ENCODE assay signal across 23 cellular contexts in the genomic region with DNA sequence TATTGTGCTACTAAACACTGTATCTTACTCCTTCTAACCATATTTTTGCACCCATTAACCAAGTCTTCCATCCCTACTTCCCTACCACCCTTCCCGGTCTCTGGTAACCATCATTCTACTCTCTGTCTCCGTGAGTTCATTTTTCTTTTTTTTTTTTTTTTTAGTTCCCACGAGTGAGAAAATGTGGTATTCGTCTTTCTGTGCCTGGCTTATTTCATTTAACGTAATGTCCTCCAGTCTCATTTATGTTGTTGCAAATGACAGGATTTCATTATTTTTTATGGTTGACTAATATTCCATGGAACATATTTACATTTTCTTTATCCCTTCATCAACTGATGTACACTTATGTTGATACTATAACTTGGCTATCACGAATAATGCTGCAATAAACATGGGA. TPM values are rescaled to one million over a fixed set of nuclear protein-coding genes. Genes with fewer than 3 reads are reported as not detected.
DNase-seq lines count a peak whose midpoint lies in the region; ATAC-seq and TF ChIP-seq lines count a peak whose summit lies in the region.
"Had no signal": no experiment of that assay in that cellular context is flagged by ENCODE, and none has a peak within 500 bp of the region (broad histone marks: within the 10 kb centered on the region; RNA-seq: fewer than 3 reads in every experiment).

No MANE protein-coding gene starts in this region.

- DNase-seq in sigmoid colon, result no peak
- DNase-seq in omental fat pad (ENCODE audit: low spot score), result no peak
- no peak for DNase-seq in A172 (ENCODE audit: low spot score)
- DNase-seq: ACHN; BE2C; C1 segment of cervical spinal cord; CD4-positive, alpha-beta memory T cell; CD4-positive, CD25-positive, alpha-beta regulatory T cell; CD8-positive, alpha-beta memory T cell; COR-L47; DMS 273 treated with DMSO at 0.1 percent for 48 hours; DMS153; DMS53; DMS79; DND-41; EL; GDM1 had no signal

- H3K4me1 ChIP-seq in HEK293 (ENCODE audit: control insufficient read depth, insufficient read depth, low read length) (no peaks in the 10 kb centered on the region), sigmoid colon (peaks cover 0 to 65% (median 18%) of the 10 kb centered on the region in 4 donors)
- H3K4me1 ChIP-seq: BE2C, BLaER1 had no signal

- CTCF ChIA-PET in HEK293 (lab: Yijun Ruan, JAX), result no interaction called here

- TF ChIP-seq POLR2A in sigmoid colon (IDR thresholded peaks at IDR 0.05), result no peak

- no peak for TF ChIP-seq EP300 in sigmoid colon (IDR thresholded peaks at IDR 0.05)

- H3K27ac ChIP-seq in HEK293 (ENCODE audit: extremely low read depth, low read depth, low read length) (no peak overlapping the region), VCaP (peak overlapping the region; percentile 55), sigmoid colon (peak overlapping the region in 3 of 4 donors; percentile 8 to 51 (median 37))
- H3K27ac ChIP-seq: 22Rv1, BLaER1 had no signal

- no peaks in the 10 kb centered on the region for H3K27me3 ChIP-seq in sigmoid colon
- H3K27me3 ChIP-seq: BE2C, BLaER1 had no signal

- H3K36me3 ChIP-seq in HEK293 (ENCODE audit: control insufficient read depth in 2 of 2, insufficient read depth in 1 of 2, low read length in 2 of 2) (peaks cover 3 to 4% of the 10 kb centered on the region in 2 experiments; a peak in 2 of 3 replicates), sigmoid colon (no peaks in the 10 kb centered on the region)
- H3K36me3 ChIP-seq: BE2C, BLaER1 had no signal

- ATAC-seq in omental fat pad (ENCODE audit: low FRiP score), result no peak
- ATAC-seq: GM12878 had no signal

- WGBS in sigmoid colon, 2 donors, result 92 to 94% methylated on average over 6 of the region's 6 CpGs

- no peaks in the 10 kb centered on the region for H3K9me3 ChIP-seq in HEK293 (ENCODE audit: control insufficient read depth, insufficient read depth, low read depth, low read length)
- H3K9me3 ChIP-seq in sigmoid colon, result no peaks in the 10 kb centered on the region
- H3K9me3 ChIP-seq: BE2C, BLaER1 had no signal

- POLR2A ChIA-PET in HEK293 (lab: Yijun Ruan, JAX), result no interaction called here

- intact Hi-C loops in sigmoid colon (cut with DNase I), result no loop called here

- H3K4me3 ChIP-seq in HEK293 (ENCODE audit: low read depth, low read length) (no peak overlapping the region), sigmoid colon (no peak overlapping the region)
- H3K4me3 ChIP-seq: BLaER1, GM12878 had no signal

- TF ChIP-seq CTCF in HEK293 (tag by site-specific recombination; IDR thresholded peaks at IDR 0.05), result no peak
- no peak for TF ChIP-seq CTCF in VCaP (conservative IDR thresholded peaks at IDR 0.05)
- TF ChIP-seq CTCF in sigmoid colon (IDR thresholded peaks at IDR 0.05), result no peak
- no peak for TF ChIP-seq CTCF in omental fat pad (IDR thresholded peaks at IDR 0.05)

TF ChIP-seq in HEK293, 187 proteins besides CTCF, POLR2A, EP300 and RAD21:
- TF ChIP-seq ZNF660 (tag by site-specific recombination; IDR thresholded peaks at IDR 0.05), result no peak
- no peak for TF ChIP-seq ZNF544 (tag by site-specific recombination; IDR thresholded peaks at IDR 0.05)
- peak; percentile 51 for TF ChIP-seq ZNF146 (tag by site-specific recombination; IDR thresholded peaks at IDR 0.05)
- no peak for TF ChIP-seq ZSCAN23 (tag by site-specific recombination; IDR thresholded peaks at IDR 0.05)
- TF ChIP-seq ZNF623 (tag by site-specific recombination; IDR thresholded peaks at IDR 0.05), result no peak

RNA-seq across cellular contexts. Expression of a gene that starts 31.7 kb away (rescaled TPM):
- total RNA-seq in sigmoid colon, result 100 to 1,000 TPM in 2 of 4 donors, 10 to 100 TPM in 2; 92.0 to 134 (median 107) TPM
- 10 to 100 TPM; 21.3 to 33.0 (median 28.0) TPM for polyA plus RNA-seq in sigmoid colon
- 100 to 1,000 TPM in 1 of 4 donors, 10 to 100 TPM in 3; 88.0 to 165 (median 93.9) TPM for total RNA-seq in omental fat pad
- 26.1 and 41.7 TPM in 2 replicates for total RNA-seq in A172 (2014; rRNA removed; shearing (Covaris generic))
- total RNA-seq: CD4-positive, alpha-beta memory T cell; CD4-positive, CD25-positive, alpha-beta regulatory T cell; CD8-positive, alpha-beta memory T cell had no signal
- polyA plus RNA-seq: CD14-positive monocyte; CD4-positive, alpha-beta memory T cell; CD8-positive, alpha-beta memory T cell had no signal
